In the genomic region with DNA sequence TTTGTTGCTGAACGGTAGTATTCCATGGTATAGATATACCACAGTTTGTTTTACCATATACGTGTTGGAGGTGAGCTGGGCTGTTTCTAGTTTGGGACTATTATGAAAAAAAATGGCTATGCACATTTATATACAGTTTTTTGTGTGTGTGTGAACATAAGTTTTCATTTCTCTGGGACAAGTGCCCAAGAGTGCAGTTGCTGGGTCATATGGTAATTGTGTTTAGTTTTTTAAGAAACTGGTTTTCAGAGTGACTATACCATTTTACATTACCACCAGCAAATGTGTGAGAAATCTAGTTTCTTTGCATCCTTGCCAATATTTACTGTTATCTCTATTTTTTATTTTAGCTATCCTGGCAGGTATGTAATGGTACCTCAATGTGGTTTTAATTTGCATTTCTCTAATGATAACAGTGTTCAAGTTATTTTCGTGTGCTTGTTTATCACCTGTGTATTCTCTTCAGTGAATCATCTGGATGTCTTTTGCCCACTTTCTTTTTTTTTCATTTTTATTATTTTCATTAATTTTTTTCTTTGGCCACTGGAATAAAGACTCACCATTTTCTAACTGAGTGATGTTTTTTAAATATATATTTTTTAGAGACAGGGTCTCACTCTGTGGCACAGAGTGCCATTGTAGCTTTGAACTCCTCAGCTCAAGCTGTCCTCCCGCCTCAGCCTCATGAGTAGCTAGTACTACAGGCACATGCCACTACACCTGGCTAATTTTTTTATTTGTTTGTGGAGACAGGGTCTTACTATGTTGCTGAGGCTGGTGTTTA, we compare ENCODE assay signal across 11 cellular contexts.
DNase-seq lines count a peak whose midpoint lies in the region; ATAC-seq and TF ChIP-seq lines count a peak whose summit lies in the region.
"Had no signal": no experiment of that assay in that cellular context is flagged by ENCODE, and none has a peak within 500 bp of the region (broad histone marks: within the 10 kb centered on the region; RNA-seq: fewer than 3 reads in every experiment).

No MANE protein-coding gene starts in this region.

- no peaks in the 10 kb centered on the region for H3K36me3 ChIP-seq in CD8-positive, alpha-beta T cell (ENCODE audit: insufficient read depth, low read length)
- H3K36me3 ChIP-seq in HCT116 (ENCODE audit: control insufficient read depth in 1 of 2, insufficient read depth in 2 of 2, low read length in 2 of 2) (no peaks in the 10 kb centered on the region), left lung (no peaks in the 10 kb centered on the region)
- H3K36me3 ChIP-seq: tibial nerve had no signal

- intact Hi-C loops in CD8-positive, alpha-beta T cell (cut with DNase I, micrococcal nuclease): no loop called here
- intact Hi-C loops in HCT116 (cut with micrococcal nuclease) (no loop called here), left lung (cut with DNase I) (no loop called here), lower leg skin (cut with DNase I; ENCODE audit: low total_unique reads) (no loop called here), CD14-positive monocyte (cut with micrococcal nuclease) (no loop called here)

- H3K36me3 Mint-ChIP-seq in CD8-positive, alpha-beta T cell: peaks cover 13% of the 10 kb centered on the region
- H3K36me3 Mint-ChIP-seq in activated naive CD8-positive, alpha-beta T cell treated with anti-CD3 and anti-CD28 coated beads, Interleukin-2, amount 50 U/mL, for 24 hours (ENCODE audit: low read depth): peaks cover 4% of the 10 kb centered on the region
- peaks cover 2 to 16% of the 10 kb centered on the region in 2 donors for H3K36me3 Mint-ChIP-seq in CD14-positive monocyte

- WGBS in lower leg skin, 2 donors: 67 to 72% methylated on average over 4 of the region's 4 CpGs

- no TSS peak for BruUV-seq in HCT116 (replicated peaks; lab: Mats Ljungman, UMichigan)

- no peak for TF ChIP-seq CTCF in CD8-positive, alpha-beta T cell (IDR thresholded peaks at IDR 0.05)
- TF ChIP-seq CTCF in HCT116 (IDR thresholded peaks at IDR 0.05 in 2 of 3, conservative IDR thresholded peaks at IDR 0.05 in 1 of 3; ENCODE audit: borderline replicate concordance in 1 of 3, insufficient read depth in 1 of 3, low read depth in 2 of 3, low read length in 2 of 3) (no peak), left lung (IDR thresholded peaks at IDR 0.05) (no peak), lower leg skin (IDR thresholded peaks at IDR 0.05) (no peak), CD14-positive monocyte (IDR thresholded peaks at IDR 0.05) (no peak)

- POLR2A ChIA-PET in CD8-positive, alpha-beta T cell (lab: Charles Lee): no interaction called here
- POLR2A ChIA-PET in HCT116 (lab: Charles Lee): no interaction called here

- H3K9me2 ChIP-seq in HCT116 (ENCODE audit: insufficient read depth): no peaks in the 10 kb centered on the region

- no peak overlapping the region for H3K27ac ChIP-seq in CD8-positive, alpha-beta T cell (ENCODE audit: low read depth, low read length)
- H3K27ac ChIP-seq in HCT116 (ENCODE audit: low read depth, low read length) (peak overlapping the region; percentile 86), left lung (peak overlapping the region in 1 of 2 donors; percentile 18)
- H3K27ac ChIP-seq: HL-60, tibial nerve had no signal

- peaks cover 55% of the 10 kb centered on the region for H3K4me1 Mint-ChIP-seq in CD8-positive, alpha-beta T cell (ENCODE audit: low read depth)
- H3K4me1 Mint-ChIP-seq in activated naive CD8-positive, alpha-beta T cell treated with anti-CD3 and anti-CD28 coated beads, Interleukin-2, amount 50 U/mL, for 24 hours: peaks cover 61% of the 10 kb centered on the region
- H3K4me1 Mint-ChIP-seq in CD14-positive monocyte: peaks cover 27% of the 10 kb centered on the region

- CTCF ChIA-PET in CD8-positive, alpha-beta T cell (lab: Charles Lee): no interaction called here
- CTCF ChIA-PET in HCT116 (lab: Charles Lee): interaction anchor here (1.1 kb wide), 1 partner anchor 16 kb away, joined by 3 read pairs; no protein-coding TSS in a partner anchor

- H3K9me3 ChIP-seq in CD8-positive, alpha-beta T cell (ENCODE audit: low read length): no peaks in the 10 kb centered on the region
- no peaks in the 10 kb centered on the region for H3K9me3 ChIP-seq in HCT116 (ENCODE audit: control insufficient read depth in 1 of 2, insufficient read depth in 1 of 2, low read depth in 1 of 2, low read length in 2 of 2)
- no peaks in the 10 kb centered on the region for H3K9me3 ChIP-seq in left lung
- H3K9me3 ChIP-seq: tibial nerve had no signal

- no peaks in the 10 kb centered on the region for H4K20me1 ChIP-seq in HCT116 (ENCODE audit: insufficient read depth)

- TF ChIP-seq POLR2A in HCT116 (IDR thresholded peaks at IDR 0.05; ENCODE audit: borderline replicate concordance, extremely low read depth, insufficient read depth, insufficient read length) (no peak), lower leg skin (IDR thresholded peaks at IDR 0.05) (no peak)

- RAD21 ChIA-PET in HCT116 (lab: Charles Lee; ENCODE audit: low non-redundant PET in 1 of 2, low total read pairs in 2 of 2, uncharacterized antibody in 2 of 2, unreplicated experiment in 2 of 2): no interaction called here

- H3K4me3 ChIP-seq in CD8-positive, alpha-beta T cell (ENCODE audit: low read depth, low read length): no peak overlapping the region
- H3K4me3 ChIP-seq in HCT116 (replicated peaks in 1 of 2; ENCODE audit: low read depth in 1 of 2, low read length in 2 of 2) (peak overlapping the region in 1 of 2 experiments; percentile 41; a peak in 2 of 4 replicates), left lung (no peak overlapping the region), lower leg skin (ENCODE audit: low read depth, poor library complexity, severe bottlenecking) (no peak overlapping the region)
- H3K4me3 ChIP-seq: tibial nerve had no signal

- no peak overlapping the region for H3K4me3 Mint-ChIP-seq in CD8-positive, alpha-beta T cell
- no peak overlapping the region for H3K4me3 Mint-ChIP-seq in activated naive CD8-positive, alpha-beta T cell treated with anti-CD3 and anti-CD28 coated beads, Interleukin-2, amount 50 U/mL, for 24 hours
- no peak overlapping the region for H3K4me3 Mint-ChIP-seq in CD14-positive monocyte

- DNase-seq in CD8-positive, alpha-beta T cell: no peak
- DNase-seq in HCT116 (ENCODE audit: low read depth, low spot score) (no peak), left lung (no peak), UCSD-AML1 (lab: John Stamatoyannopoulos, UW; ENCODE audit: unreplicated experiment) (no peak), lower leg skin (ENCODE audit: low spot score in 2 of 2) (no peak), CD14-positive monocyte (ENCODE audit: low spot score) (no peak), NCI-H2227 (lab: John Stamatoyannopoulos, UW; ENCODE audit: unreplicated experiment) (no peak)
- DNase-seq in activated naive CD8-positive, alpha-beta T cell treated with anti-CD3 and anti-CD28 coated beads, Interleukin-2, amount 50 U/mL, for 24 hours: no peak
- DNase-seq: caudate nucleus had no signal

- no peaks in the 10 kb centered on the region for H3K9me3 Mint-ChIP-seq in CD8-positive, alpha-beta T cell
- H3K9me3 Mint-ChIP-seq in activated naive CD8-positive, alpha-beta T cell treated with anti-CD3 and anti-CD28 coated beads, Interleukin-2, amount 50 U/mL, for 24 hours: no peaks in the 10 kb centered on the region
- H3K9me3 Mint-ChIP-seq in CD14-positive monocyte: no peaks in the 10 kb centered on the region

- no peaks in the 10 kb centered on the region for H3K27me3 Mint-ChIP-seq in CD8-positive, alpha-beta T cell (ENCODE audit: low read depth)
- H3K27me3 Mint-ChIP-seq in activated naive CD8-positive, alpha-beta T cell treated with anti-CD3 and anti-CD28 coated beads, Interleukin-2, amount 50 U/mL, for 24 hours: no peaks in the 10 kb centered on the region
- peaks cover 0 to 2% (median 0%) of the 10 kb centered on the region in 3 donors for H3K27me3 Mint-ChIP-seq in CD14-positive monocyte (ENCODE audit: low read depth in 3 of 3)

- peaks cover 40% of the 10 kb centered on the region for H3K4me1 ChIP-seq in CD8-positive, alpha-beta T cell (ENCODE audit: insufficient read depth, low read length)
- H3K4me1 ChIP-seq in HCT116 (ENCODE audit: control insufficient read depth in 1 of 2, insufficient read depth in 2 of 2, low read length in 2 of 2): peaks cover 27 to 32% of the 10 kb centered on the region in 2 experiments
- H3K4me1 ChIP-seq in left lung: peaks cover 3 to 18% of the 10 kb centered on the region in 2 donors
- H3K4me1 ChIP-seq: tibial nerve had no signal

- no peak overlapping the region for H2AFZ ChIP-seq in HCT116 (ENCODE audit: low read depth, low read length, poor library complexity, severe bottlenecking)

- peaks cover 77% of the 10 kb centered on the region for H3K79me2 ChIP-seq in HCT116 (ENCODE audit: insufficient read depth, low read length)

- TF ChIP-seq RAD21 in HCT116 (IDR thresholded peaks at IDR 0.05; ENCODE audit: low read depth): no peak

- H3K27me3 ChIP-seq in CD8-positive, alpha-beta T cell (ENCODE audit: insufficient read depth, low read length): no peaks in the 10 kb centered on the region
- H3K27me3 ChIP-seq in HCT116 (ENCODE audit: insufficient read depth, low read length): no peaks in the 10 kb centered on the region
- H3K27me3 ChIP-seq in left lung: no peaks in the 10 kb centered on the region
- H3K27me3 ChIP-seq: tibial nerve had no signal

- peak overlapping the region; percentile 71 for H3K4me2 ChIP-seq in HCT116 (ENCODE audit: low read length)

- ATAC-seq in CD8-positive, alpha-beta T cell: no peak
- ATAC-seq in HCT116: no peak
- no peak for ATAC-seq in activated naive CD8-positive, alpha-beta T cell treated with anti-CD3 and anti-CD28 coated beads, Interleukin-2, amount 50 U/mL, for 24 hours
- peak; percentile 38 for ATAC-seq in left lung

- H3K9ac ChIP-seq in HCT116 (ENCODE audit: low read length): peak overlapping the region; percentile 49

- peak overlapping the region; percentile 0 for H3K27ac Mint-ChIP-seq in CD8-positive, alpha-beta T cell
- H3K27ac Mint-ChIP-seq in activated naive CD8-positive, alpha-beta T cell treated with anti-CD3 and anti-CD28 coated beads, Interleukin-2, amount 50 U/mL, for 24 hours: peak overlapping the region; percentile 84
- peak overlapping the region in 2 of 7 donors; percentile 26 to 50 for H3K27ac Mint-ChIP-seq in CD14-positive monocyte

TF ChIP-seq in HCT116, 20 proteins besides CTCF, POLR2A, EP300 and RAD21 (continues in another document):
- no peak for TF ChIP-seq JUND (IDR thresholded peaks at IDR 0.05)
- TF ChIP-seq SP1 (IDR thresholded peaks at IDR 0.05; ENCODE audit: low read depth): no peak
